17 cellular contexts compared by ENCODE assay signal in genomic region chr2:161651547-161651946, GRCh38. TPM values are rescaled to one million over a fixed set of nuclear protein-coding genes. Genes with fewer than 3 reads are reported as not detected.
"Had no signal": no experiment of that assay in that cellular context is flagged by ENCODE, and none has a peak within 500 bp of the region (broad histone marks: within the 10 kb centered on the region; RNA-seq: fewer than 3 reads in every experiment).

No MANE protein-coding gene starts in this region.

- H2AFZ ChIP-seq: hepatocyte had no signal

- ATAC-seq: activated CD8-positive, alpha-beta T cell treated with anti-CD3 and anti-CD28 coated beads, Interleukin-2, amount 10 ng/mL, durations not matched to agents 7 days and 5 days; naive thymus-derived CD8-positive, alpha-beta T cell had no signal

- H3K27ac ChIP-seq: breast epithelium, hepatocyte, sigmoid colon, uterus, VCaP had no signal

- H3K36me3 ChIP-seq: breast epithelium, sigmoid colon, uterus had no signal

- H3K4me3 ChIP-seq: breast epithelium, hepatocyte, sigmoid colon, uterus had no signal

- DNase-seq: activated CD8-positive, alpha-beta memory T cell treated with anti-CD3 and anti-CD28 coated beads, Interleukin-2, amount 50 U/mL, for 48 hours; activated CD8-positive, alpha-beta T cell treated with anti-CD3 and anti-CD28 coated beads, Interleukin-2, amount 10 ng/mL, durations not matched to agents 7 days and 5 days; activated naive CD8-positive, alpha-beta T cell treated with anti-CD3 and anti-CD28 coated beads, Interleukin-2, amount 10 ng/mL, durations not matched to agents 7 days and 5 days; kidney glomerular epithelial cell; midbrain; sigmoid colon; stimulated activated CD4-positive, alpha-beta T cell treated with anti-CD3 and anti-CD28 coated beads, Interleukin-2, amount 100 ng/mL, for 48 hours; stimulated activated CD8-positive, alpha-beta memory T cell treated with anti-CD3 and anti-CD28 coated beads, Interleukin-4, amount 100 ng/mL, for 48 hours; uterus had no signal

- H3K9me3 ChIP-seq: sigmoid colon, uterus had no signal

- H3K4me2 ChIP-seq: hepatocyte had no signal

- H3K27me3 ChIP-seq: breast epithelium, hepatocyte, sigmoid colon, uterus had no signal

- H3K4me1 ChIP-seq: breast epithelium, sigmoid colon, uterus had no signal

- H3K79me2 ChIP-seq: hepatocyte had no signal

RNA-seq across cellular contexts. Expression of gene SLC4A10, which starts 27.3 kb away (rescaled TPM):
- total RNA-seq: chondrocyte; dermis microvascular lymphatic vessel endothelial cell; hepatocyte; lower leg skin; naive thymus-derived CD8-positive, alpha-beta T cell; osteoblast had no signal
- polyA plus RNA-seq: hepatocyte; naive thymus-derived CD8-positive, alpha-beta T cell had no signal
